In genomic region chr17:42969006-42969581, GRCh38 we compare ENCODE assay signal across 1 cellular context.
TF ChIP-seq lines count a peak whose summit lies in the region.

No MANE protein-coding gene starts in this region.

TF ChIP-seq in K562, 482 proteins besides CTCF, POLR2A, EP300 and RAD21 (continued from another document):
- TF ChIP-seq ZNF318 (IDR thresholded peaks at IDR 0.05; ENCODE audit: borderline replicate concordance in 1 of 2, low read depth in 1 of 2) (peak in 1 of 2 experiments; percentile 86; a peak in 1 of 4 replicates), MEIS2 (IDR thresholded peaks at IDR 0.05; ENCODE audit: partially characterized antibody) (peak; percentile 44), ERF (CRISPR knock-in tag; IDR thresholded peaks at IDR 0.05) (no peak), ZNF79 (CRISPR knock-in tag; IDR thresholded peaks at IDR 0.05; ENCODE audit: low read depth) (no peak), CEBPB (tag; IDR thresholded peaks at IDR 0.05) (peak; percentile 90), SMAD2 (IDR thresholded peaks at IDR 0.05; ENCODE audit: low read depth, low read length) (no peak), ZNF175 (CRISPR knock-in tag; IDR thresholded peaks at IDR 0.05; ENCODE audit: low read depth) (0 out of 2 replicates have a peak, but pooled peaks have one; percentile 18), NFIC (IDR thresholded peaks at IDR 0.05) (peak; percentile 34), MTF1 (CRISPR knock-in tag; IDR thresholded peaks at IDR 0.05; ENCODE audit: borderline replicate concordance) (no peak), ETV5 (CRISPR knock-in tag; IDR thresholded peaks at IDR 0.05; ENCODE audit: low read depth) (no peak), EP400 (IDR thresholded peaks at IDR 0.05) (peak; percentile 48; the same call in 1 of the 2 replicates), SOX6 (IDR thresholded peaks at IDR 0.05) (peak; percentile 52; the same call in 1 of the 2 replicates)
- TF ChIP-seq, protein P1, sequence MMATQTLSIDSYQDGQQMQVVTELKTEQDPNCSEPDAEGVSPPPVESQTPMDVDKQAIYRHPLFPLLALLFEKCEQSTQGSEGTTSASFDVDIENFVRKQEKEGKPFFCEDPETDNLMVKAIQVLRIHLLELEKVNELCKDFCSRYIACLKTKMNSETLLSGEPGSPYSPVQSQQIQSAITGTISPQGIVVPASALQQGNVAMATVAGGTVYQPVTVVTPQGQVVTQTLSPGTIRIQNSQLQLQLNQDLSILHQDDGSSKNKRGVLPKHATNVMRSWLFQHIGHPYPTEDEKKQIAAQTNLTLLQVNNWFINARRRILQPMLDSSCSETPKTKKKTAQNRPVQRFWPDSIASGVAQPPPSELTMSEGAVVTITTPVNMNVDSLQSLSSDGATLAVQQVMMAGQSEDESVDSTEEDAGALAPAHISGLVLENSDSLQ (IDR thresholded peaks at IDR 0.05): peak; percentile 45; the same call in 1 of the 2 replicates
